9 cellular contexts compared by ENCODE assay signal in the genomic region with DNA sequence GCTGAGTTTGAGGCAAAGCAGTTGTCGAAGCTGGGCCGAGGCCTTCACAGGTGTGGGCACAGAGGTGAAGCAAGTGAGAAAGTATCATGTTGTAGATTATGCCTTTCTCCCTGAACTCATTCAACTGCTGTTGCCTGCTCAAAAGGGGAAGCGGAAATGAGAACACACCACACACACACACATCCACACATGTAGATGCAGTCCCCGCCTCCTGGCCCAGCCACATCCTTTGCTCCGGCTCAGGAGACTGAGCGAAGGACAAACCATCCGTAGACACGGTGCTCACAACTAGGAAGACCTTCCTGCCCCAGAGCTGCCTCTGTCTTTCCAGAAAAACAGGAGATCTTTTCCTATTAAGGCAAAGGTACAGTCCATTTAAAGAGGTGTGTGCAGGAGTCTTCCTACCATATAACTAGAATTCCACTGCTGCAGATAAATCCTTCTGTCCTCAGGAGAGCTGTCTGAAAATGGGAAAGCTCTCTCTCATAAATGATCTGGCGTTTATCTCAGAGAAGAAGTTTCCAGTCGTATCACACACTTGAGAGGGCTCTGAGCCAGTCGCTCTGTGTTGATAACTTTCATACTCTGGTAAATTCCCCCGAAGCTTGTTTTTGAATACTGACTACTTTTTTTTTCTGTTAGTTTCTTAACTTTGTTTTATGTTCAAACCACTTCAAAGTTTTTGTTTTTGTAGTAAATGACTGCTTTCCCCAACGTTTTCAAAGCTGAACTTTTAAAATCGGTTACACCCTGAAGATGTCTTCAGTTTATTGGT. TPM values are rescaled to one million over a fixed set of nuclear protein-coding genes. Genes with fewer than 3 reads are reported as not detected.
A peak's percentile ranks its signal among the peaks of the same experiment; 100 is the strongest.
DNase-seq lines count a peak whose midpoint lies in the region; ATAC-seq lines count a peak whose summit lies in the region.
"Had no signal": no experiment of that assay in that cellular context is flagged by ENCODE, and none has a peak within 500 bp of the region (broad histone marks: within the 10 kb centered on the region; RNA-seq: fewer than 3 reads in every experiment).

A gene with protein sequence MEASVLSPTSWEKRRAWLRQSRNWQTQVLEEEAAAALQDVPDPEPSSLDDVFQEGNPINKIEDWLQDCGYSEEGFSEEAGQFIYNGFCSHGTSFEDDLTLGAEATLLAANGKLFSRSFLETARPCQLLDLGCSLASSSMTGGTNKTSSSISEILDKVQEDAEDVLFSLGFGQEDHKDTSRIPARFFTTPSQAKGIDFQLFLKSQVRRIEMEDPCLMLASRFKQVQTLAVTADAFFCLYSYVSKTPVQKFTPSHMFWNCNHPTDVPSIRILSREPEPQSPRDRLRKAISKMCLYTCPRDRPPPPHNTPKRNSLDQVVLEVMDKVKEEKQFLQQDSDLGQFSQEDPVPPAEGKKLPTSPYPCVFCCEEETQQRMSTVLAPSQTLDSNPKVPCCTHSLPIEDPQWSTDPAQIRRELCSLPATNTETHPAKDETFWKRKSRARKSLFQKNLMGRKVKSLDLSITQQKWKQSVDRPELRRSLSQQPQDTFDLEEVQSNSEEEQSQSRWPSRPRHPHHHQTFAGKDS (minus strand): TSS at position 161 of the 775 bp plus-strand sequence. CDS start 10,200 bp downstream, outside the sequence.

- H3K4me3 Mint-ChIP-seq in stimulated activated effector memory CD8-positive, alpha-beta T cell treated with anti-CD3 and anti-CD28 coated beads, Interleukin-12 subunit alpha, Interleukin-12 subunit beta, amount 100 ng/mL, for 72 hours, result peak within 1 kb of the TSS; percentile 67

- no peaks in the 10 kb centered on the region for H3K9me3 Mint-ChIP-seq in stimulated activated effector memory CD8-positive, alpha-beta T cell treated with anti-CD3 and anti-CD28 coated beads, Interleukin-12 subunit alpha, Interleukin-12 subunit beta, amount 100 ng/mL, for 72 hours

- peak within 1 kb of the TSS; percentile 87 for H3K4me3 ChIP-seq in GM08714 (ENCODE audit: low read length)

- ATAC-seq in GM21786 (IDR thresholded peaks at IDR 0.05; ENCODE audit: unreplicated experiment), result peak; percentile 94
- peak; percentile 49 for ATAC-seq in left colon
- peak; percentile 97 for ATAC-seq in stimulated activated effector memory CD8-positive, alpha-beta T cell treated with anti-CD3 and anti-CD28 coated beads, Interleukin-12 subunit alpha, Interleukin-12 subunit beta, amount 100 ng/mL, for 72 hours

- peak within 1 kb of the TSS; percentile 88 for H3K27ac Mint-ChIP-seq in stimulated activated effector memory CD8-positive, alpha-beta T cell treated with anti-CD3 and anti-CD28 coated beads, Interleukin-12 subunit alpha, Interleukin-12 subunit beta, amount 100 ng/mL, for 72 hours

- peaks cover 42% of the 10 kb centered on the region for H3K36me3 Mint-ChIP-seq in stimulated activated effector memory CD8-positive, alpha-beta T cell treated with anti-CD3 and anti-CD28 coated beads, Interleukin-12 subunit alpha, Interleukin-12 subunit beta, amount 100 ng/mL, for 72 hours

- DNase-seq in NAMALWA (ENCODE audit: low spot score) (peak; percentile 93), activated T-cell treated with anti-CD3 and anti-CD28 coated beads for 1 hour (ENCODE audit: low read depth) (peak; percentile 74), left colon (peak; percentile 68 to 71), kidney glomerular epithelial cell (lab: John Stamatoyannopoulos, UW) (no peak), HPDE6-E6E7 (ENCODE audit: extremely low spot score) (no peak)
- peak; percentile 53 to 82 for DNase-seq in stimulated activated effector memory CD8-positive, alpha-beta T cell treated with anti-CD3 and anti-CD28 coated beads, Interleukin-12 subunit alpha, Interleukin-12 subunit beta, amount 100 ng/mL, for 72 hours (ENCODE audit: low spot score in 2 of 2)

- peaks cover 63% of the 10 kb centered on the region for H3K4me1 Mint-ChIP-seq in stimulated activated effector memory CD8-positive, alpha-beta T cell treated with anti-CD3 and anti-CD28 coated beads, Interleukin-12 subunit alpha, Interleukin-12 subunit beta, amount 100 ng/mL, for 72 hours

- intact Hi-C loops in left colon (cut with DNase I, micrococcal nuclease), result no loop called here

RNA-seq across cellular contexts. Expression of the gene that starts here (rescaled TPM):
- total RNA-seq in left colon, result 1 to 10 TPM in 1 of 2 donors, under 1 TPM in 1; 0.55 to 1.8 TPM
- total RNA-seq: fibroblast of villous mesenchyme had no signal

Comparison
In these comparisons a context has a peak if more than half of its experiments do, and no peak if none do; other contexts are left out.
1. DNase-seq: peak in NAMALWA (single experiment), activated T-cell treated with anti-CD3 and anti-CD28 coated beads for 1 hour (single experiment), left colon (2 of 2) and stimulated activated effector memory CD8-positive, alpha-beta T cell treated with anti-CD3 and anti-CD28 coated beads, Interleukin-12 subunit alpha, Interleukin-12 subunit beta, amount 100 ng/mL, for 72 hours (2 of 2); none in kidney glomerular epithelial cell (single experiment) and HPDE6-E6E7 (single experiment).
2. Peak in every context shown above with its lines, with median percentiles within 50 percentile points of each other: ATAC-seq.